In the genomic region with DNA sequence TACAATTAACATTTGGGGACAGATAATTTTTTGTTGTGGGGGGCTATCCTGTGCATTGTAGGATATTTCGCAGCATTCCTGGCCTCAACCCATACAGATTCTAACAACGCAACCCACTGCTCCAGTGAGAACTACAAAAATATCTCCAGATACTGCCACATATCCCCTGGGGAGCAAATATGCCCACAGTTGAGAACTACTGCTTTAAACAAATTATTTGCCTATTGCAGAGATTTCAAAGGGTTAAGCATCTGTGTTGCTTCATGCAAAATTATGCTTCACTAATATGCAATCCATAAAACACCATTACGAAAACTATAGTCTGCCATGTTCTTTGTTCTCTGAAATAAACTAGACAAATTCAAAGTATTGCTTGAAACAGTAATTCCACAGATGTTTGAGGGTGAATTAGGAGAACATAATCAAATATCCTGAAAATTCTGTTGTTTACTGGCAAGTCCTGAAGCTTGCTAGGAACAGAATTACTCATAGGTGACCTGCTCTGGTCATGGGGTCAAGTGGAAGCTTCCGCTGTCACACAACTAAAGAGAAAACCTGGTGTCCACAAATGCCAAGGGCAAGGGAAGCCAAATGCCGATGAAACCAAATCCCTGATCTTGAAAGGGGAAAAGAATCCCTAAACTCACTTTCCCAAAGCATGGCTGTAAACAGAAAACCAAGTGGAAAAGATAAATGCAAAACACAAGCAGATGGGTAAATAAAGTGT, we compare ENCODE assay signal across 11 cellular contexts.
DNase-seq lines count a peak whose midpoint lies in the region; ATAC-seq and TF ChIP-seq lines count a peak whose summit lies in the region.
"Had no signal": no experiment of that assay in that cellular context is flagged by ENCODE, and none has a peak within 500 bp of the region (broad histone marks: within the 10 kb centered on the region; RNA-seq: fewer than 3 reads in every experiment).

No MANE protein-coding gene starts in this region.

- H2AFZ ChIP-seq in neural progenitor cell (replicated peaks), result no peak overlapping the region

- H3K79me2 ChIP-seq in DOHH2 (ENCODE audit: control insufficient read depth, low read length) (peaks cover 89% of the 10 kb centered on the region), neural progenitor cell (ENCODE audit: low read depth) (peaks cover 100% of the 10 kb centered on the region)

- H3K36me3 Mint-ChIP-seq in endothelial cell (ENCODE audit: low read depth, unreplicated experiment) (no peaks in the 10 kb centered on the region), neural progenitor cell (no peaks in the 10 kb centered on the region)

- H3F3A ChIP-seq in DOHH2 (ENCODE audit: control insufficient read depth, insufficient read depth), result no peaks in the 10 kb centered on the region
- peaks cover 20% of the 10 kb centered on the region for H3F3A ChIP-seq in neural progenitor cell (ENCODE audit: low read depth)

- H3K9me3 Mint-ChIP-seq in endothelial cell (ENCODE audit: unreplicated experiment) (no peaks in the 10 kb centered on the region), neural progenitor cell (no peaks in the 10 kb centered on the region)
- H3K9me3 Mint-ChIP-seq: activated T-helper 17 cell treated with anti-CD3 and anti-CD28 coated beads, Interleukin-2, amount 50 U/mL, for 72 hours had no signal

- H3K9ac ChIP-seq in neural progenitor cell, result no peak overlapping the region

- H3K36me3 ChIP-seq in DOHH2 (ENCODE audit: control insufficient read depth, low read length), result no peaks in the 10 kb centered on the region
- H3K36me3 ChIP-seq in neural progenitor cell, result no peaks in the 10 kb centered on the region
- H3K36me3 ChIP-seq: colonic mucosa had no signal

- H3K9me2 ChIP-seq in DOHH2 (replicated peaks; ENCODE audit: control insufficient read depth, low read length), result no peaks in the 10 kb centered on the region

- no peaks in the 10 kb centered on the region for H3K27me3 Mint-ChIP-seq in endothelial cell (ENCODE audit: unreplicated experiment)
- peaks cover 2% of the 10 kb centered on the region for H3K27me3 Mint-ChIP-seq in neural progenitor cell (ENCODE audit: insufficient read depth, low read depth)
- H3K27me3 Mint-ChIP-seq: activated T-helper 17 cell treated with anti-CD3 and anti-CD28 coated beads, Interleukin-2, amount 50 U/mL, for 72 hours had no signal

- H3K27me3 ChIP-seq in DOHH2 (ENCODE audit: control insufficient read depth, low read length), result no peaks in the 10 kb centered on the region
- H3K27me3 ChIP-seq in neural progenitor cell, result no peaks in the 10 kb centered on the region
- H3K27me3 ChIP-seq: colonic mucosa had no signal

- H3K27ac Mint-ChIP-seq in endothelial cell (ENCODE audit: unreplicated experiment) (peak overlapping the region; percentile 49), neural progenitor cell (peak overlapping the region; percentile 71)
- H3K27ac Mint-ChIP-seq: activated T-helper 17 cell treated with anti-CD3 and anti-CD28 coated beads, Interleukin-2, amount 50 U/mL, for 72 hours had no signal

- DNase-seq in NCI-H526 (lab: John Stamatoyannopoulos, UW) (peak; percentile 39 to 64), endothelial cell (ENCODE audit: low spot score) (no peak), neural progenitor cell (ENCODE audit: low spot score) (no peak), amniotic stem cell (lab: John Stamatoyannopoulos, UW) (no peak), middle frontal gyrus (ENCODE audit: extremely low spot score, low spot score) (no peak), COR-L47 (lab: John Stamatoyannopoulos, UW) (no peak)
- DNase-seq: colonic mucosa; stimulated activated CD4-positive, alpha-beta T cell treated with anti-CD3 and anti-CD28 coated beads, Interleukin-4, amount 100 ng/mL, for 4 hours had no signal

- H3K4me1 Mint-ChIP-seq in endothelial cell (ENCODE audit: unreplicated experiment) (peaks cover 25% of the 10 kb centered on the region), neural progenitor cell (peaks cover 60% of the 10 kb centered on the region)

- H3K4me2 ChIP-seq in DOHH2 (ENCODE audit: low read length) (peak overlapping the region; percentile 17; the same call in 1 of the 2 replicates), neural progenitor cell (no peak overlapping the region)

- TF ChIP-seq CTCF in DOHH2 (IDR thresholded peaks at IDR 0.05; ENCODE audit: low read depth, low read length, poor library complexity, severe bottlenecking) (no peak), endothelial cell (IDR thresholded peaks at IDR 0.05; ENCODE audit: unreplicated experiment) (no peak), neural progenitor cell (IDR thresholded peaks at IDR 0.05) (no peak)

- peaks cover 73% of the 10 kb centered on the region for H3K4me1 ChIP-seq in DOHH2 (ENCODE audit: control insufficient read depth, low read length)
- peaks cover 44% of the 10 kb centered on the region for H3K4me1 ChIP-seq in neural progenitor cell

- no peak for ATAC-seq in HG03378 (IDR thresholded peaks at IDR 0.05; ENCODE audit: unreplicated experiment)
- ATAC-seq: activated T-helper 17 cell treated with anti-CD3 and anti-CD28 coated beads, Interleukin-2, amount 50 U/mL, for 72 hours had no signal

- H3K27ac ChIP-seq in DOHH2 (ENCODE audit: low read depth, low read length), result no peak overlapping the region
- H3K27ac ChIP-seq in neural progenitor cell, result no peak overlapping the region
- H3K27ac ChIP-seq: colonic mucosa had no signal

- H3K4me3 ChIP-seq in DOHH2 (ENCODE audit: low read length) (no peak overlapping the region), neural progenitor cell (no peak overlapping the region)
- H3K4me3 ChIP-seq: colonic mucosa had no signal

- H3K9me3 ChIP-seq in DOHH2 (ENCODE audit: control insufficient read depth, insufficient read depth, low read length), result no peaks in the 10 kb centered on the region
- no peaks in the 10 kb centered on the region for H3K9me3 ChIP-seq in neural progenitor cell (ENCODE audit: low read depth)
- H3K9me3 ChIP-seq: colonic mucosa had no signal

- H3K4me3 Mint-ChIP-seq in endothelial cell (ENCODE audit: unreplicated experiment), result no peak overlapping the region
- H3K4me3 Mint-ChIP-seq in neural progenitor cell, result no peak overlapping the region
- H3K4me3 Mint-ChIP-seq: activated T-helper 17 cell treated with anti-CD3 and anti-CD28 coated beads, Interleukin-2, amount 50 U/mL, for 72 hours had no signal

- peaks cover 6% of the 10 kb centered on the region for H4K20me1 ChIP-seq in DOHH2 (ENCODE audit: control insufficient read depth, insufficient read depth, low read depth, low read length)
- H4K20me1 ChIP-seq in neural progenitor cell (ENCODE audit: low read depth), result peaks cover 98% of the 10 kb centered on the region

Comparison
In these comparisons a context has a peak if more than half of its experiments do, and no peak if none do; other contexts are left out.
1. DNase-seq: peak in NCI-H526 (2 of 2); none in endothelial cell (single experiment), neural progenitor cell (single experiment), amniotic stem cell (single experiment), middle frontal gyrus (single experiment) and COR-L47 (single experiment).